Comparison of ENCODE assay signal across 1 cellular context in genomic region chr14:23071244-23071974, GRCh38.
TF ChIP-seq lines count a peak whose summit lies in the region.

No MANE protein-coding gene starts in this region.

TF ChIP-seq in GM12878, 131 proteins besides CTCF, POLR2A, EP300 and RAD21 (continues in another document):
- no peak for TF ChIP-seq NR2C1 (IDR thresholded peaks at IDR 0.05)
- TF ChIP-seq CEBPB (IDR thresholded peaks at IDR 0.05; ENCODE audit: borderline replicate concordance in 1 of 2, low read depth in 2 of 2, low read length in 2 of 2): no peak
- peak; percentile 93 for TF ChIP-seq TAF1 (IDR thresholded peaks at IDR 0.05; ENCODE audit: borderline replicate concordance, low read depth, low read length)
- TF ChIP-seq GATAD2B (conservative IDR thresholded peaks at IDR 0.05; ENCODE audit: low read depth): no peak
- TF ChIP-seq CREM (IDR thresholded peaks at IDR 0.05; ENCODE audit: low read depth): no peak
- peak; percentile 43; the same call in 1 of the 2 replicates for TF ChIP-seq BACH1 (IDR thresholded peaks at IDR 0.05; ENCODE audit: borderline replicate concordance)
- no peak for TF ChIP-seq NFYA (IDR thresholded peaks at IDR 0.05; ENCODE audit: borderline replicate concordance, low read depth, low read length)
- TF ChIP-seq RCOR1 (conservative IDR thresholded peaks at IDR 0.05; ENCODE audit: low read depth, low read length): 0 out of 2 replicates have a peak, but pooled peaks have one; percentile 36
- 0 out of 2 replicates have a peak, but pooled peaks have one; percentile 28 for TF ChIP-seq TBL1XR1 (IDR thresholded peaks at IDR 0.05; ENCODE audit: low read depth, low read length)
- 0 out of 2 replicates have a peak, but pooled peaks have one; percentile 21 for TF ChIP-seq IKZF1 (conservative IDR thresholded peaks at IDR 0.05)
- TF ChIP-seq ZBED1 (IDR thresholded peaks at IDR 0.05; ENCODE audit: borderline replicate concordance): no peak
- 0 out of 2 replicates have a peak, but pooled peaks have one; percentile 11 for TF ChIP-seq CREB1 (IDR thresholded peaks at IDR 0.05; ENCODE audit: low read depth)
- TF ChIP-seq PAX5 (IDR thresholded peaks at IDR 0.05; ENCODE audit: borderline replicate concordance, low read depth, low read length): 0 out of 2 replicates have a peak, but pooled peaks have one; percentile 16
- TF ChIP-seq, protein P1, sequence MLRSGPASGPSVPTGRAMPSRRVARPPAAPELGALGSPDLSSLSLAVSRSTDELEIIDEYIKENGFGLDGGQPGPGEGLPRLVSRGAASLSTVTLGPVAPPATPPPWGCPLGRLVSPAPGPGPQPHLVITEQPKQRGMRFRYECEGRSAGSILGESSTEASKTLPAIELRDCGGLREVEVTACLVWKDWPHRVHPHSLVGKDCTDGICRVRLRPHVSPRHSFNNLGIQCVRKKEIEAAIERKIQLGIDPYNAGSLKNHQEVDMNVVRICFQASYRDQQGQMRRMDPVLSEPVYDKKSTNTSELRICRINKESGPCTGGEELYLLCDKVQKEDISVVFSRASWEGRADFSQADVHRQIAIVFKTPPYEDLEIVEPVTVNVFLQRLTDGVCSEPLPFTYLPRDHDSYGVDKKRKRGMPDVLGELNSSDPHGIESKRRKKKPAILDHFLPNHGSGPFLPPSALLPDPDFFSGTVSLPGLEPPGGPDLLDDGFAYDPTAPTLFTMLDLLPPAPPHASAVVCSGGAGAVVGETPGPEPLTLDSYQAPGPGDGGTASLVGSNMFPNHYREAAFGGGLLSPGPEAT (IDR thresholded peaks at IDR 0.05; ENCODE audit: low read depth): peak; percentile 93
- no peak for TF ChIP-seq BHLHE40 (IDR thresholded peaks at IDR 0.05; ENCODE audit: borderline replicate concordance in 1 of 2, low read depth in 2 of 2, low read length in 1 of 2)
- no peak for TF ChIP-seq EED (IDR thresholded peaks at IDR 0.05; ENCODE audit: low read depth)
- 0 out of 2 replicates have a peak, but pooled peaks have one; percentile 35 for TF ChIP-seq NFIC (IDR thresholded peaks at IDR 0.05; ENCODE audit: low read depth, low read length)
- no peak for TF ChIP-seq IRF3 (IDR thresholded peaks at IDR 0.05)
- TF ChIP-seq ZBTB4 (CRISPR knock-in tag; IDR thresholded peaks at IDR 0.05): no peak
- peak; percentile 19 for TF ChIP-seq BCL3 (IDR thresholded peaks at IDR 0.05; ENCODE audit: borderline replicate concordance, insufficient read depth, low read depth, low read length, poor library complexity, severe bottlenecking)
- TF ChIP-seq SPI1 (IDR thresholded peaks at IDR 0.05; ENCODE audit: borderline replicate concordance, insufficient read depth, low read depth, low read length): no peak
- no peak for TF ChIP-seq KAT2A (conservative IDR thresholded peaks at IDR 0.05; ENCODE audit: control insufficient read depth, low read depth, low read length)
- TF ChIP-seq GABPA (IDR thresholded peaks at IDR 0.05; ENCODE audit: low read depth): no peak
- no peak for TF ChIP-seq IRF4 (IDR thresholded peaks at IDR 0.05; ENCODE audit: low read depth, low read length)
- no peak for TF ChIP-seq SREBF2 (IDR thresholded peaks at IDR 0.05; ENCODE audit: low read length)
- TF ChIP-seq MYB (IDR thresholded peaks at IDR 0.05; ENCODE audit: borderline replicate concordance, low read depth, low read length): no peak
- no peak for TF ChIP-seq ZNF622 (IDR thresholded peaks at IDR 0.05)
- TF ChIP-seq, protein P2, sequence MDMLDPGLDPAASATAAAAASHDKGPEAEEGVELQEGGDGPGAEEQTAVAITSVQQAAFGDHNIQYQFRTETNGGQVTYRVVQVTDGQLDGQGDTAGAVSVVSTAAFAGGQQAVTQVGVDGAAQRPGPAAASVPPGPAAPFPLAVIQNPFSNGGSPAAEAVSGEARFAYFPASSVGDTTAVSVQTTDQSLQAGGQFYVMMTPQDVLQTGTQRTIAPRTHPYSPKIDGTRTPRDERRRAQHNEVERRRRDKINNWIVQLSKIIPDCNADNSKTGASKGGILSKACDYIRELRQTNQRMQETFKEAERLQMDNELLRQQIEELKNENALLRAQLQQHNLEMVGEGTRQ (IDR thresholded peaks at IDR 0.05; ENCODE audit: borderline replicate concordance, low read depth, low read length): no peak
- TF ChIP-seq SMC3 (IDR thresholded peaks at IDR 0.05; ENCODE audit: borderline replicate concordance, low read length): no peak
- TF ChIP-seq FOXK2 (IDR thresholded peaks at IDR 0.05): no peak
- TF ChIP-seq NRF1 (conservative IDR thresholded peaks at IDR 0.05; ENCODE audit: low read depth, low read length): no peak
- TF ChIP-seq REST (IDR thresholded peaks at IDR 0.05; ENCODE audit: low read depth, low read length): no peak
- TF ChIP-seq EGR1 (IDR thresholded peaks at IDR 0.05; ENCODE audit: borderline replicate concordance in 1 of 2, low read depth in 2 of 2, low read length in 2 of 2): no peak
- TF ChIP-seq NBN (IDR thresholded peaks at IDR 0.05): peak; percentile 72; the same call in 1 of the 2 replicates
- TF ChIP-seq, protein P3, sequence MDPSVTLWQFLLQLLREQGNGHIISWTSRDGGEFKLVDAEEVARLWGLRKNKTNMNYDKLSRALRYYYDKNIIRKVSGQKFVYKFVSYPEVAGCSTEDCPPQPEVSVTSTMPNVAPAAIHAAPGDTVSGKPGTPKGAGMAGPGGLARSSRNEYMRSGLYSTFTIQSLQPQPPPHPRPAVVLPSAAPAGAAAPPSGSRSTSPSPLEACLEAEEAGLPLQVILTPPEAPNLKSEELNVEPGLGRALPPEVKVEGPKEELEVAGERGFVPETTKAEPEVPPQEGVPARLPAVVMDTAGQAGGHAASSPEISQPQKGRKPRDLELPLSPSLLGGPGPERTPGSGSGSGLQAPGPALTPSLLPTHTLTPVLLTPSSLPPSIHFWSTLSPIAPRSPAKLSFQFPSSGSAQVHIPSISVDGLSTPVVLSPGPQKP (IDR thresholded peaks at IDR 0.05; ENCODE audit: low read depth, low read length): no peak
- TF ChIP-seq LARP7 (IDR thresholded peaks at IDR 0.05): 0 out of 2 replicates have a peak, but pooled peaks have one; percentile 13
- TF ChIP-seq ATF2 (IDR thresholded peaks at IDR 0.05; ENCODE audit: low read length): no peak
- TF ChIP-seq ASH2L (IDR thresholded peaks at IDR 0.05; ENCODE audit: borderline replicate concordance, low read depth): no peak
- no peak; the same call in 1 of the 2 replicates for TF ChIP-seq PAX8 (IDR thresholded peaks at IDR 0.05)
- no peak for TF ChIP-seq PBX3 (IDR thresholded peaks at IDR 0.05; ENCODE audit: insufficient replicate concordance, low read depth, low read length)
- TF ChIP-seq POLR2AphosphoS2 (IDR thresholded peaks at IDR 0.05; ENCODE audit: low read depth, low read length): peak; percentile 92
- TF ChIP-seq RAD51 (IDR thresholded peaks at IDR 0.05): no peak
- peak; percentile 14 for TF ChIP-seq RELA (IDR thresholded peaks at IDR 0.05; ENCODE audit: borderline replicate concordance, partially characterized antibody)
- TF ChIP-seq SMAD1 (IDR thresholded peaks at IDR 0.05; ENCODE audit: low read depth, partially characterized antibody): no peak
- TF ChIP-seq ZZZ3 (IDR thresholded peaks at IDR 0.05; ENCODE audit: control insufficient read depth, insufficient read length, low read depth): no peak
- peak; percentile 92 for TF ChIP-seq POLR2AphosphoS5 (IDR thresholded peaks at IDR 0.05; ENCODE audit: low read length)
- TF ChIP-seq TARDBP (IDR thresholded peaks at IDR 0.05; ENCODE audit: borderline replicate concordance): 0 out of 2 replicates have a peak, but pooled peaks have one; percentile 53
- no peak for TF ChIP-seq DPF2 (IDR thresholded peaks at IDR 0.05)
- TF ChIP-seq KDM1A (IDR thresholded peaks at IDR 0.05; ENCODE audit: borderline replicate concordance): no peak
- no peak for TF ChIP-seq ZNF24 (IDR thresholded peaks at IDR 0.05)
- TF ChIP-seq PML (IDR thresholded peaks at IDR 0.05; ENCODE audit: low read length): peak; percentile 83; the same call in 1 of the 2 replicates
- TF ChIP-seq RBBP5 (conservative IDR thresholded peaks at IDR 0.05): no peak
